In genomic region chr17:79793924-79794304, GRCh38 we compare ENCODE assay signal across 12 cellular contexts. TPM values are rescaled to one million over a fixed set of nuclear protein-coding genes. Genes with fewer than 3 reads are reported as not detected.
A peak's percentile ranks its signal among the peaks of the same experiment; 100 is the strongest.
DNase-seq lines count a peak whose midpoint lies in the region; ATAC-seq and FAIRE-seq lines count a peak whose summit lies in the region.
"Had no signal": no experiment of that assay in that cellular context is flagged by ENCODE, and none has a peak within 500 bp of the region (broad histone marks: within the 10 kb centered on the region; RNA-seq: fewer than 3 reads in every experiment).

No MANE protein-coding gene starts in this region.

- H3K9me2 ChIP-seq in GM23248 (ENCODE audit: insufficient read depth) = no peaks in the 10 kb centered on the region

- peaks cover 43% of the 10 kb centered on the region for H3K27me3 ChIP-seq in GM23248 (replicated peaks; ENCODE audit: insufficient read depth)

- no peaks in the 10 kb centered on the region for H3K9me3 Mint-ChIP-seq in activated naive CD8-positive, alpha-beta T cell treated with anti-CD3 and anti-CD28 coated beads for 36 hours

- no peak overlapping the region for H3K27ac Mint-ChIP-seq in activated naive CD8-positive, alpha-beta T cell treated with anti-CD3 and anti-CD28 coated beads for 36 hours

- no peaks in the 10 kb centered on the region for H4K20me1 ChIP-seq in GM23248 (ENCODE audit: insufficient read depth)

- H3K9me3 ChIP-seq in GM23248 (ENCODE audit: low read depth) (no peaks in the 10 kb centered on the region), iPS-18c (ENCODE audit: control insufficient read depth, insufficient read depth, low read length) (no peaks in the 10 kb centered on the region)
- H3K9me3 ChIP-seq: ascending aorta had no signal

- H3K36me3 Mint-ChIP-seq in activated naive CD8-positive, alpha-beta T cell treated with anti-CD3 and anti-CD28 coated beads for 36 hours = no peaks in the 10 kb centered on the region

- H3K4me3 ChIP-seq in GM23248 = peak overlapping the region; percentile 72
- 0 out of 2 replicates have a peak overlapping the region, but pooled peaks have one; percentile 41 for H3K4me3 ChIP-seq in iPS-18c (ENCODE audit: insufficient read depth, low read depth, low read length)

- 0 out of 2 replicates have a peak, but pooled peaks cover 4% of the 10 kb centered on the region for H3F3A ChIP-seq in GM23248 (ENCODE audit: insufficient read depth)

- no peak for ATAC-seq in HG03159 (IDR thresholded peaks at IDR 0.05; ENCODE audit: unreplicated experiment)
- ATAC-seq in GM21367 (IDR thresholded peaks at IDR 0.05; ENCODE audit: unreplicated experiment) = no peak

- 7 to 14% methylated on average over 3 of the region's 3 CpGs for WGBS in GM23248 (ENCODE audit: low coverage in 1 of 2, low lambda C conversion rate in 2 of 2, missing lambda C conversion rate in 2 of 2), 2 experiments

- DNase-seq in 8988T (peak; percentile 80), GM23248 (peak; percentile 71), T-helper 2 cell (no peak)
- no peak for DNase-seq in activated naive CD8-positive, alpha-beta T cell treated with anti-CD3 and anti-CD28 coated beads for 36 hours
- DNase-seq: activated CD4-positive, alpha-beta T cell treated with anti-CD3 and anti-CD28 coated beads for 4 hours; COR-L47 had no signal

- peak; percentile 88 for FAIRE-seq in TTC549 (lab: Jason Lieb, UNC)

- H3K36me3 ChIP-seq in GM23248 (ENCODE audit: low read depth) = no peaks in the 10 kb centered on the region
- H3K36me3 ChIP-seq: ascending aorta had no signal

- no peak overlapping the region for H3K4me3 Mint-ChIP-seq in activated naive CD8-positive, alpha-beta T cell treated with anti-CD3 and anti-CD28 coated beads for 36 hours

- peak overlapping the region; percentile 82 for H3K27ac ChIP-seq in GM23248
- H3K27ac ChIP-seq: ascending aorta, parathyroid adenoma had no signal

- in situ Hi-C loops in GM23248 (cut with MboI) = no loop called here

- peak overlapping the region; percentile 74 for H3K9ac ChIP-seq in GM23248
- H3K9ac ChIP-seq: parathyroid adenoma had no signal

- peak overlapping the region; percentile 92 for H3K4me2 ChIP-seq in GM23248 (ENCODE audit: unreplicated experiment)

- 0 out of 2 replicates have a peak, but pooled peaks cover 6% of the 10 kb centered on the region for H3K4me1 ChIP-seq in GM23248 (ENCODE audit: insufficient read depth)

- H3K79me2 ChIP-seq in GM23248 (ENCODE audit: insufficient read depth) = peaks cover 7% of the 10 kb centered on the region; the same call in 1 of the 2 replicates
- H3K79me2 ChIP-seq: parathyroid adenoma had no signal

- peak overlapping the region; percentile 76 for H2AFZ ChIP-seq in GM23248
- H2AFZ ChIP-seq: parathyroid adenoma had no signal

- H3K4me1 Mint-ChIP-seq in activated naive CD8-positive, alpha-beta T cell treated with anti-CD3 and anti-CD28 coated beads for 36 hours = peaks cover 19% of the 10 kb centered on the region

- peaks cover 48% of the 10 kb centered on the region for H3K27me3 Mint-ChIP-seq in activated naive CD8-positive, alpha-beta T cell treated with anti-CD3 and anti-CD28 coated beads for 36 hours

RNA-seq across cellular contexts. Expression of gene CBX8, which starts 3.0 kb away (rescaled TPM):
- total RNA-seq in GM23248 (2014; rRNA removed; shearing (Covaris generic)) = 2.7 and 3.9 TPM in 2 replicates
- 5.9 and 6.4 TPM in 2 replicates for polyA plus RNA-seq in GM23248 (2016; fragmentation: Nextera tagmentation; extraction: Ambion mirVana)
- total RNA-seq in activated naive CD8-positive, alpha-beta T cell treated with anti-CD3 and anti-CD28 coated beads for 36 hours = 1 to 10 TPM; 3.5 to 4.1 TPM

RNA-seq across cellular contexts. Expression of gene CBX2, which starts 16.0 kb away (rescaled TPM):
- total RNA-seq in GM23248 (2014; rRNA removed; shearing (Covaris generic)) = 0.11 and 0.13 TPM in 2 replicates
- 0.13 and 0.23 TPM in 2 replicates for polyA plus RNA-seq in GM23248 (2016; fragmentation: Nextera tagmentation; extraction: Ambion mirVana)
- 1 to 10 TPM; 5.2 to 5.4 TPM for total RNA-seq in activated naive CD8-positive, alpha-beta T cell treated with anti-CD3 and anti-CD28 coated beads for 36 hours

RNA-seq across cellular contexts. Expression of gene CBX4, which starts 45.3 kb away (rescaled TPM):
- total RNA-seq in GM23248 (2014; rRNA removed; shearing (Covaris generic)) = 11.4 and 18.9 TPM in 2 replicates
- polyA plus RNA-seq in GM23248 (2016; fragmentation: Nextera tagmentation; extraction: Ambion mirVana) = 1.2 and 1.4 TPM in 2 replicates
- total RNA-seq in activated naive CD8-positive, alpha-beta T cell treated with anti-CD3 and anti-CD28 coated beads for 36 hours = 10 to 100 TPM; 18.2 to 18.6 TPM

Comparison
In these comparisons a context has a peak if more than half of its experiments do, and no peak if none do; other contexts are left out.
1. DNase-seq: peak in 8988T (single experiment) and GM23248 (single experiment); none in activated naive CD8-positive, alpha-beta T cell treated with anti-CD3 and anti-CD28 coated beads for 36 hours (single experiment) and T-helper 2 cell (0 of 5).